Comparison of ENCODE assay signal across 9 cellular contexts in genomic region chr11:17206448-17206847, GRCh38. TPM values are rescaled to one million over a fixed set of nuclear protein-coding genes. Genes with fewer than 3 reads are reported as not detected.
DNase-seq lines count a peak whose midpoint lies in the region; ATAC-seq and TF ChIP-seq lines count a peak whose summit lies in the region.
"Had no signal": no experiment of that assay in that cellular context is flagged by ENCODE, and none has a peak within 500 bp of the region (broad histone marks: within the 10 kb centered on the region; RNA-seq: fewer than 3 reads in every experiment).

No MANE protein-coding gene starts in this region.

- H2BK12ac ChIP-seq in trophoblast cell (ENCODE audit: low read length): no peak overlapping the region

- no peak for ATAC-seq in DND-41 (ENCODE audit: insufficient read depth, low read depth)

- no peak overlapping the region for H3K18ac ChIP-seq in trophoblast cell (ENCODE audit: low read length)

- CTCF ChIA-PET in PC-9 (lab: Charles Lee): no interaction called here

- H3K9ac ChIP-seq in DND-41 (ENCODE audit: low read depth, low read length) (peak overlapping the region; percentile 77; the same call in 1 of the 2 replicates), trophoblast cell (ENCODE audit: low read length) (no peak overlapping the region)

- POLR2A ChIA-PET in PC-9 (lab: Charles Lee; ENCODE audit: unreplicated experiment): no interaction called here

- no peak overlapping the region for H3K23ac ChIP-seq in trophoblast cell (ENCODE audit: low read length)

- intact Hi-C loops in PC-9 (cut with micrococcal nuclease; ENCODE audit: unreplicated experiment): loop anchor here (10.0 kb wide), 2 partner anchors 222 to 252 kb away; no protein-coding TSS in a partner anchor
- intact Hi-C loops in esophagus muscularis mucosa (cut with DNase I): loop anchor here (5.0 kb wide), 1 partner anchor 129 kb away; the partner anchor contains the start of gene RPS13

- no peak for TF ChIP-seq POLR2A in esophagus muscularis mucosa (IDR thresholded peaks at IDR 0.05; ENCODE audit: low read depth)

- WGBS in esophagus muscularis mucosa: 74% methylated on average over 3 of the region's 3 CpGs
- no CpG with 5 or more reads among the region's 3 CpGs for WGBS in trophoblast cell (ENCODE audit: extremely low coverage, insufficient coverage, insufficient read length)

- DNase-seq in DND-41 (no peak), PC-9 (no peak), esophagus muscularis mucosa (ENCODE audit: extremely low spot score) (no peak), trophoblast cell (no peak), HuH-7.5 (ENCODE audit: low spot score) (no peak), amniotic stem cell (lab: John Stamatoyannopoulos, UW) (no peak), DMS79 (lab: John Stamatoyannopoulos, UW) (no peak), NCI-H226 (no peak)
- DNase-seq: NCI-H2081 treated with DMSO at 0.1 percent for 48 hours had no signal

- H3K14ac ChIP-seq in trophoblast cell (ENCODE audit: low read length): no peak overlapping the region

- no peak overlapping the region for H4K8ac ChIP-seq in trophoblast cell (ENCODE audit: low read depth, low read length)

- H3K9me3 ChIP-seq in DND-41 (ENCODE audit: insufficient read depth, low read length, severe bottlenecking) (no peaks in the 10 kb centered on the region), PC-9 (ENCODE audit: insufficient read depth, low read depth) (no peaks in the 10 kb centered on the region), esophagus muscularis mucosa (no peaks in the 10 kb centered on the region), trophoblast cell (ENCODE audit: insufficient read depth, low read depth, low read length) (no peaks in the 10 kb centered on the region)

- BruUV-seq in PC-9 (replicated peaks; lab: Mats Ljungman, UMichigan): no TSS peak

- H3K36me3 ChIP-seq in DND-41 (ENCODE audit: insufficient read depth, low read length) (no peaks in the 10 kb centered on the region; the same call in 1 of the 2 replicates), PC-9 (ENCODE audit: low read depth) (no peaks in the 10 kb centered on the region), esophagus muscularis mucosa (peaks cover 0 to 12% (median 3%) of the 10 kb centered on the region in 4 donors), trophoblast cell (ENCODE audit: control insufficient read depth in 1 of 2, insufficient read depth in 2 of 2, low read length in 2 of 2) (peaks cover 2 to 4% of the 10 kb centered on the region in 2 experiments)

- H3K4me2 ChIP-seq in DND-41 (ENCODE audit: insufficient read depth, low read length) (peak overlapping the region; percentile 92), PC-9 (peak overlapping the region; percentile 99), trophoblast cell (ENCODE audit: low read length) (peak overlapping the region; percentile 74)

- no peaks in the 10 kb centered on the region for H3K9me2 ChIP-seq in PC-9 (ENCODE audit: insufficient read depth)

- no peak overlapping the region for H4K12ac ChIP-seq in trophoblast cell (ENCODE audit: low read depth, low read length)

- H4K20me1 ChIP-seq in DND-41 (ENCODE audit: insufficient read depth, low read length): peaks cover 3% of the 10 kb centered on the region; the same call in 1 of the 2 replicates
- H4K20me1 ChIP-seq in PC-9 (ENCODE audit: insufficient read depth): 0 out of 2 replicates have a peak, but pooled peaks cover 3% of the 10 kb centered on the region

- peak overlapping the region; percentile 97 for H3K4ac ChIP-seq in trophoblast cell (ENCODE audit: low read depth, low read length)

- H3K27me3 ChIP-seq in DND-41 (ENCODE audit: insufficient read depth, low read length, poor library complexity) (no peaks in the 10 kb centered on the region), PC-9 (ENCODE audit: insufficient read depth, low read depth) (no peaks in the 10 kb centered on the region), esophagus muscularis mucosa (no peaks in the 10 kb centered on the region), trophoblast cell (ENCODE audit: insufficient read depth, low read length) (no peaks in the 10 kb centered on the region)

- H2BK120ac ChIP-seq in trophoblast cell (ENCODE audit: insufficient read depth, low read length, poor library complexity): no peak overlapping the region

- peak overlapping the region in 1 of 2 experiments; percentile 75; a peak in 1 of 4 replicates for H3K4me3 ChIP-seq in DND-41 (ENCODE audit: low read depth in 1 of 2, low read length in 2 of 2)
- H3K4me3 ChIP-seq in PC-9: peak overlapping the region; percentile 72
- H3K4me3 ChIP-seq in esophagus muscularis mucosa: peak overlapping the region; percentile 70 to 98 (median 90)
- H3K4me3 ChIP-seq in trophoblast cell (ENCODE audit: low read depth, low read length): no peak overlapping the region

- peaks cover 25% of the 10 kb centered on the region for H3F3A ChIP-seq in PC-9 (ENCODE audit: insufficient read depth, low read depth)

- no peak overlapping the region for H2BK5ac ChIP-seq in trophoblast cell (ENCODE audit: low read depth, low read length, poor library complexity)

- H3K79me1 ChIP-seq in trophoblast cell (ENCODE audit: low read length): peaks cover 16% of the 10 kb centered on the region

- H2AFZ ChIP-seq in DND-41 (ENCODE audit: low read depth, low read length) (no peak overlapping the region), PC-9 (no peak overlapping the region; the same call in 1 of the 2 replicates), trophoblast cell (ENCODE audit: insufficient read depth, low read length, poor library complexity) (no peak overlapping the region)

- no peak overlapping the region for H4K91ac ChIP-seq in trophoblast cell (ENCODE audit: low read depth, low read length)

- peaks cover 53% of the 10 kb centered on the region for H3K79me2 ChIP-seq in DND-41 (ENCODE audit: insufficient read depth, low read length)
- peaks cover 61% of the 10 kb centered on the region for H3K79me2 ChIP-seq in PC-9 (ENCODE audit: low read depth)
- peaks cover 23% of the 10 kb centered on the region for H3K79me2 ChIP-seq in trophoblast cell (ENCODE audit: control insufficient read depth, insufficient read depth, low read length, poor library complexity)

- no peak for TF ChIP-seq EP300 in esophagus muscularis mucosa (IDR thresholded peaks at IDR 0.05)

- H2AK5ac ChIP-seq in trophoblast cell (ENCODE audit: low read length): no peak overlapping the region

- H3K27ac ChIP-seq in DND-41 (ENCODE audit: low read length) (no peak overlapping the region), PC-9 (no peak overlapping the region), esophagus muscularis mucosa (replicated peaks in 1 of 4) (peak overlapping the region; percentile 94 to 98 (median 98)), trophoblast cell (ENCODE audit: low read depth, low read length) (no peak overlapping the region)

- TF ChIP-seq CTCF in DND-41 (IDR thresholded peaks at IDR 0.05; ENCODE audit: borderline replicate concordance, extremely low read depth, low read length, poor library complexity, severe bottlenecking): no peak
- no peak for TF ChIP-seq CTCF in PC-9 (conservative IDR thresholded peaks at IDR 0.05)
- no peak for TF ChIP-seq CTCF in esophagus muscularis mucosa (IDR thresholded peaks at IDR 0.05)

- peaks cover 33% of the 10 kb centered on the region for H3K4me1 ChIP-seq in DND-41 (ENCODE audit: insufficient read depth, low read length)
- H3K4me1 ChIP-seq in PC-9 (replicated peaks; ENCODE audit: insufficient read depth): peaks cover 26% of the 10 kb centered on the region
- peaks cover 22 to 40% (median 32%) of the 10 kb centered on the region in 4 donors for H3K4me1 ChIP-seq in esophagus muscularis mucosa
- peaks cover 0 to 2% of the 10 kb centered on the region in 2 experiments for H3K4me1 ChIP-seq in trophoblast cell (ENCODE audit: control insufficient read depth in 1 of 2, insufficient read depth in 2 of 2, low read length in 2 of 2)

RNA-seq across cellular contexts. Expression of gene PIK3C2A, which starts 1.3 kb away (rescaled TPM):
- 53.8 and 70.7 TPM in 2 replicates for total RNA-seq in PC-9 (2021)
- total RNA-seq in esophagus muscularis mucosa: 10 to 100 TPM; 62.1 to 85.3 (median 72.7) TPM
- 145 and 149 TPM in 2 replicates for polyA plus RNA-seq in trophoblast cell (2013)

Comparison
In these comparisons a context has a peak if more than half of its experiments do, and no peak if none do; other contexts are left out.
1. H3K27ac ChIP-seq: peak in esophagus muscularis mucosa (4 of 4); none in DND-41 (single experiment), PC-9 (single experiment) and trophoblast cell (single experiment).
2. Peak in every context shown above with its lines, with median percentiles within 50 percentile points of each other: H3K4me2 ChIP-seq.